ENCODE assay signal across 11 cellular contexts in the genomic region with DNA sequence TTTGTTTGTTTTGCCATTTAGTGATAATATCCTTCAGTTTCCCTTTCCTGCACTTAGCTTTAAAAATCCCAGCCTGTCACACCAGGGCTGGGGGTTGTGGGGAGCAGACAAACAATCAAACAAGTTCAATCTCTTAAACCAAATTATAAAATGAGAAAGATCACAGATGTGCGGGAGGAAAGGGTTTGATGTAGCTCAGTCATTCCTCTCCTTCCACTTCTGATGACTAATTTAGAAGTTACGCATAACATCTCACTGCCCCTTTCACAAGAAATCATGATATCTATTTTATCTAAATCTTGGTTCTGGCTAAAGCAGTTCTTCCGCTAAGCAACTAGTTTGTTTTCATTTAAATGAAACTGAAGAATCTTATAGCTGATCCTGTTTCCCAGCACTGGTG. TPM values are rescaled to one million over a fixed set of nuclear protein-coding genes. Genes with fewer than 3 reads are reported as not detected.
DNase-seq lines count a peak whose midpoint lies in the region; ATAC-seq and TF ChIP-seq lines count a peak whose summit lies in the region.
"Had no signal": no experiment of that assay in that cellular context is flagged by ENCODE, and none has a peak within 500 bp of the region (broad histone marks: within the 10 kb centered on the region; RNA-seq: fewer than 3 reads in every experiment).

No MANE protein-coding gene starts in this region.

- H3K4me1 ChIP-seq in SJSA1 (replicated peaks) (peaks cover 34% of the 10 kb centered on the region), BE2C (no peaks in the 10 kb centered on the region)

- peaks cover 16% of the 10 kb centered on the region; the same call in 1 of the 2 replicates for H3K36me3 ChIP-seq in SJSA1
- H3K36me3 ChIP-seq in BE2C = no peaks in the 10 kb centered on the region

- H3K9me3 ChIP-seq in SJSA1 (replicated peaks) (no peaks in the 10 kb centered on the region), BE2C (no peaks in the 10 kb centered on the region)

- H3K4me3 ChIP-seq in SJSA1 (no peak overlapping the region), choroid plexus epithelial cell (ENCODE audit: low read depth, low read length) (peak overlapping the region; percentile 12), skeletal muscle cell (ENCODE audit: low read depth, low read length) (no peak overlapping the region), BE2C (ENCODE audit: low read depth, low read length) (no peak overlapping the region)

- H3K27me3 ChIP-seq in SJSA1 (replicated peaks) (no peaks in the 10 kb centered on the region), BE2C (no peaks in the 10 kb centered on the region)

- peak; percentile 43 for DNase-seq in activated CD4-positive, alpha-beta T cell treated with anti-CD3 and anti-CD28 coated beads for 48 hours
- DNase-seq in activated CD4-positive, alpha-beta T cell treated with anti-CD3 and anti-CD28 coated beads, Interleukin-2, amount 50 U/mL, for 4 hours = no peak
- DNase-seq in SJSA1 (ENCODE audit: low read depth in 1 of 2, low spot score in 2 of 2) (peak; percentile 46 to 86), choroid plexus epithelial cell (ENCODE audit: low read depth) (peak; percentile 94), skeletal muscle cell (ENCODE audit: low read depth) (peak; percentile 56), BE2C (no peak), T-helper 9 cell (no peak)
- DNase-seq: NCI-H446, posterior cingulate gyrus had no signal

- peak overlapping the region; percentile 92 for H3K27ac ChIP-seq in SJSA1

- ATAC-seq in GM18519 (IDR thresholded peaks at IDR 0.05; ENCODE audit: low FRiP score, unreplicated experiment) = no peak
- ATAC-seq: HepG2 had no signal

- TF ChIP-seq CTCF in choroid plexus epithelial cell (conservative IDR thresholded peaks at IDR 0.05; ENCODE audit: low read depth, low read length) (no peak), BE2C (IDR thresholded peaks at IDR 0.05; ENCODE audit: low read depth, low read length) (no peak)

RNA-seq across cellular contexts. Expression of a gene that starts 34.1 kb away (rescaled TPM):
- 36.7 and 45.2 TPM in 2 replicates for total RNA-seq in SJSA1 (2014; rRNA removed; shearing (Covaris generic))
- polyA plus RNA-seq in BE2C (2012; ENCODE audit: insufficient read depth, insufficient read length, low read depth) = 7.4 TPM

Comparison
In these comparisons a context has a peak if more than half of its experiments do, and no peak if none do; other contexts are left out.
1. DNase-seq: peak in activated CD4-positive, alpha-beta T cell treated with anti-CD3 and anti-CD28 coated beads for 48 hours (single experiment), SJSA1 (2 of 2), choroid plexus epithelial cell (single experiment) and skeletal muscle cell (single experiment); none in activated CD4-positive, alpha-beta T cell treated with anti-CD3 and anti-CD28 coated beads, Interleukin-2, amount 50 U/mL, for 4 hours (0 of 2), BE2C (single experiment) and T-helper 9 cell (single experiment).